In the genomic region with DNA sequence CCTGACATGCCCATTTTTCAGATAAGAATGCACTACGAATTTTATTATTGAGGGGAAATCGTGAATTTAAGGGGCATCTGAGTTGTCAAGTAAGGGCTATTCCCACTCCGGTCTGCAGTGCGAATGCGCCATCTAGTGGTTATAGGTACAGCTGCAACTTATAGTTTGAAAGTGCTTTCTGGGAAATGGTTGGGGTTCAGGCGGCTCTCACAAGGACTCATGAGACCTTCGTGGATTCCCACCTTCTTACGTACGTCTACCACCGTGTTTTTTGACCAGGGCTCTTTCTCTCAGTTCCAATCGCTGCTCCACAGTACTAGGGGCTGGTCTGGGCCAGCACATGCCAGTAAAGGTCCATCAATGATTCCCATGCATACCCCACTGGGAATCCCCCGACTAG, we compare ENCODE assay signal across 8 cellular contexts. TPM values are rescaled to one million over a fixed set of nuclear protein-coding genes. Genes with fewer than 3 reads are reported as not detected.
A peak's percentile ranks its signal among the peaks of the same experiment; 100 is the strongest.
DNase-seq lines count a peak whose midpoint lies in the region; ATAC-seq and TF ChIP-seq lines count a peak whose summit lies in the region.

No MANE protein-coding gene starts in this region.

- no peaks in the 10 kb centered on the region for H3K27me3 Mint-ChIP-seq in T-helper 1 cell treated with Interleukin-12 subunit alpha and Interleukin-12 subunit beta and Interleukin-4 antibody, amounts not matched to agents 30 μg/mL and 1 μg/mL, for 36 hours (ENCODE audit: low read depth)
- no peaks in the 10 kb centered on the region for H3K27me3 Mint-ChIP-seq in central memory CD8-positive, alpha-beta T cell

- TF ChIP-seq CTCF in liver (IDR thresholded peaks at IDR 0.05; ENCODE audit: low read depth, low read length, missing input control) = peak; percentile 77
- TF ChIP-seq CTCF in tibial nerve (IDR thresholded peaks at IDR 0.05) = peak; percentile 65 to 78 (median 75)

- peak overlapping the region; percentile 10 for H3K4me3 Mint-ChIP-seq in T-helper 1 cell treated with Interleukin-12 subunit alpha and Interleukin-12 subunit beta and Interleukin-4 antibody, amounts not matched to agents 30 μg/mL and 1 μg/mL, for 36 hours
- no peak overlapping the region for H3K4me3 Mint-ChIP-seq in central memory CD8-positive, alpha-beta T cell

- no peak for TF ChIP-seq POLR2A in tibial nerve (IDR thresholded peaks at IDR 0.05)

- TF ChIP-seq EP300 in tibial nerve (IDR thresholded peaks at IDR 0.05) = no peak

- H3K27ac Mint-ChIP-seq in T-helper 1 cell treated with Interleukin-12 subunit alpha and Interleukin-12 subunit beta and Interleukin-4 antibody, amounts not matched to agents 30 μg/mL and 1 μg/mL, for 36 hours = peak overlapping the region; percentile 59
- no peak overlapping the region for H3K27ac Mint-ChIP-seq in central memory CD8-positive, alpha-beta T cell (ENCODE audit: low read depth)

- peaks cover 27% of the 10 kb centered on the region for H3K4me1 Mint-ChIP-seq in T-helper 1 cell treated with Interleukin-12 subunit alpha and Interleukin-12 subunit beta and Interleukin-4 antibody, amounts not matched to agents 30 μg/mL and 1 μg/mL, for 36 hours (ENCODE audit: low read depth)
- H3K4me1 Mint-ChIP-seq in central memory CD8-positive, alpha-beta T cell = peaks cover 13% of the 10 kb centered on the region

- peaks cover 0 to 15% (median 7%) of the 10 kb centered on the region in 4 donors for H3K36me3 ChIP-seq in liver (ENCODE audit: control insufficient read depth in 4 of 4, insufficient read depth in 3 of 4, low read depth in 1 of 4, low read length in 3 of 4)
- peaks cover 0 to 43% (median 0%) of the 10 kb centered on the region in 3 donors for H3K36me3 ChIP-seq in tibial nerve

- no peaks in the 10 kb centered on the region for H3K9me3 Mint-ChIP-seq in T-helper 1 cell treated with Interleukin-12 subunit alpha and Interleukin-12 subunit beta and Interleukin-4 antibody, amounts not matched to agents 30 μg/mL and 1 μg/mL, for 36 hours
- no peaks in the 10 kb centered on the region for H3K9me3 Mint-ChIP-seq in central memory CD8-positive, alpha-beta T cell

- H3K9me3 ChIP-seq in liver (ENCODE audit: control insufficient read depth in 4 of 4, low read length in 3 of 4) (no peaks in the 10 kb centered on the region), tibial nerve (no peaks in the 10 kb centered on the region)

- ATAC-seq in central memory CD8-positive, alpha-beta T cell (replicated peaks; ENCODE audit: extremely low read depth, poor library complexity, severe bottlenecking) = peak; percentile 72

- no peaks in the 10 kb centered on the region for H3K27me3 ChIP-seq in liver (ENCODE audit: control insufficient read depth in 4 of 4, insufficient read depth in 4 of 4, low read length in 3 of 4)
- H3K27me3 ChIP-seq in tibial nerve = no peaks in the 10 kb centered on the region

- 9% methylated on average over 12 of the region's 12 CpGs for WGBS in liver
- WGBS in tibial nerve, 2 donors = 6 to 19% methylated on average over 10 to 12 of the region's 12 CpGs

- no peak overlapping the region for H3K4me3 ChIP-seq in liver (ENCODE audit: low read depth in 1 of 3, low read length in 3 of 3)
- H3K4me3 ChIP-seq in tibial nerve = no peak overlapping the region

- H3K9ac ChIP-seq in liver (ENCODE audit: low read depth in 1 of 2, low read length in 2 of 2) = no peak overlapping the region

- peaks cover 25% of the 10 kb centered on the region for H3K36me3 Mint-ChIP-seq in T-helper 1 cell treated with Interleukin-12 subunit alpha and Interleukin-12 subunit beta and Interleukin-4 antibody, amounts not matched to agents 30 μg/mL and 1 μg/mL, for 36 hours (ENCODE audit: low read depth)
- H3K36me3 Mint-ChIP-seq in central memory CD8-positive, alpha-beta T cell (ENCODE audit: insufficient read depth) = peaks cover 56% of the 10 kb centered on the region

- TF ChIP-seq RAD21 in liver (IDR thresholded peaks at IDR 0.05) = peak; percentile 82 to 91

- no peak overlapping the region for H3K27ac ChIP-seq in liver (ENCODE audit: low read depth in 1 of 2, low read length in 2 of 2)
- H3K27ac ChIP-seq in tibial nerve = no peak overlapping the region

- peak; percentile 36 for DNase-seq in activated CD8-positive, alpha-beta memory T cell treated with anti-CD3 and anti-CD28 coated beads, Interleukin-2, amount 50 U/mL, for 1 hour (ENCODE audit: extremely low read depth)
- no peak for DNase-seq in activated CD8-positive, alpha-beta memory T cell treated with anti-CD3 and anti-CD28 coated beads for 24 hours
- peak; percentile 46 for DNase-seq in HCEC 1CT
- DNase-seq in NCI-H1417 (lab: John Stamatoyannopoulos, UW) = peak; percentile 33 to 83 (median 34)
- DNase-seq in central memory CD8-positive, alpha-beta T cell (ENCODE audit: low spot score in 2 of 2) = peak in 1 of 2 donors; percentile 30
- DNase-seq in tibial nerve (ENCODE audit: low spot score in 2 of 2) = no peak

- H3K4me1 ChIP-seq in liver (ENCODE audit: control insufficient read depth in 4 of 4, insufficient read depth in 4 of 4, low read length in 3 of 4) (peaks cover 0 to 3% (median 0%) of the 10 kb centered on the region in 4 donors), tibial nerve (no peaks in the 10 kb centered on the region)

TF ChIP-seq in liver, 16 proteins besides CTCF, POLR2A, EP300 and RAD21:
- TF ChIP-seq JUND (IDR thresholded peaks at IDR 0.05) (no peak), FOXA1 (IDR thresholded peaks at IDR 0.05) (no peak), YY1 (IDR thresholded peaks at IDR 0.05) (no peak)
TF ChIP-seq in liver: peak in this region for 0.

RNA-seq across cellular contexts. Expression of gene MSL3, which starts 12.3 kb away (rescaled TPM):
- total RNA-seq in liver (10 to 100 TPM in 1 of 2 donors, 1 to 10 TPM in 1; 8.3 to 13.6 TPM), tibial nerve (10 to 100 TPM; 19.4 to 30.4 (median 27.3) TPM)
- 1 to 10 TPM; 7.3 to 9.5 TPM for polyA plus RNA-seq in liver

Comparison
In these comparisons a context has a peak if more than half of its experiments do, and no peak if none do; other contexts are left out.
1. DNase-seq: peak in activated CD8-positive, alpha-beta memory T cell treated with anti-CD3 and anti-CD28 coated beads, Interleukin-2, amount 50 U/mL, for 1 hour (single experiment), HCEC 1CT (single experiment) and NCI-H1417 (3 of 3); none in activated CD8-positive, alpha-beta memory T cell treated with anti-CD3 and anti-CD28 coated beads for 24 hours (single experiment) and tibial nerve (0 of 2).